Comparison of ENCODE assay signal across 10 cellular contexts in genomic region chr15:60584355-60585023, GRCh38.
DNase-seq lines count a peak whose midpoint lies in the region; ATAC-seq and TF ChIP-seq lines count a peak whose summit lies in the region.
"Had no signal": no experiment of that assay in that cellular context is flagged by ENCODE, and none has a peak within 500 bp of the region (broad histone marks: within the 10 kb centered on the region; RNA-seq: fewer than 3 reads in every experiment).

No MANE protein-coding gene starts in this region.

- H3K4me1 Mint-ChIP-seq in T-helper 1 cell treated with Interleukin-12 subunit alpha and Interleukin-12 subunit beta and Interleukin-4 antibody, amounts not matched to agents 30 μg/mL and 1 μg/mL, for 36 hours (ENCODE audit: low read depth): peaks cover 86% of the 10 kb centered on the region
- H3K4me1 Mint-ChIP-seq in endothelial cell (ENCODE audit: unreplicated experiment): peaks cover 8% of the 10 kb centered on the region

- intact Hi-C loops in lower lobe of right lung (cut with DNase I): loop anchor here (5.0 kb wide), 1 partner anchor 333 kb away; no protein-coding TSS in a partner anchor

- H3K4me1 ChIP-seq in lower lobe of right lung: peaks cover 52% of the 10 kb centered on the region

- peak overlapping the region; percentile 97 for H3K27ac Mint-ChIP-seq in T-helper 1 cell treated with Interleukin-12 subunit alpha and Interleukin-12 subunit beta and Interleukin-4 antibody, amounts not matched to agents 30 μg/mL and 1 μg/mL, for 36 hours
- H3K27ac Mint-ChIP-seq in endothelial cell (ENCODE audit: unreplicated experiment): no peak overlapping the region

- ATAC-seq in GM21447 (IDR thresholded peaks at IDR 0.05; ENCODE audit: unreplicated experiment) (peak; percentile 42), lower lobe of right lung (no peak)
- ATAC-seq: left cardiac atrium had no signal

- peak; percentile 81 for DNase-seq in GM12865 (ENCODE audit: low read depth)
- no peak for DNase-seq in lower lobe of right lung
- no peak for DNase-seq in HCEC 1CT
- no peak for DNase-seq in endothelial cell (ENCODE audit: low spot score)
- no peak for DNase-seq in COLO829 (ENCODE audit: low spot score)
- no peak for DNase-seq in DMS53 treated with DMSO at 0.1 percent for 48 hours (lab: John Stamatoyannopoulos, UW; ENCODE audit: unreplicated experiment)
- DNase-seq: DMS79, left cardiac atrium had no signal

- peak overlapping the region; percentile 5 for H3K27ac ChIP-seq in lower lobe of right lung

- no peaks in the 10 kb centered on the region for H3K27me3 ChIP-seq in lower lobe of right lung (ENCODE audit: low read depth)

- H3K4me3 ChIP-seq in GM12865 (ENCODE audit: low read depth, low read length) (peak overlapping the region; percentile 55), lower lobe of right lung (no peak overlapping the region)

- peak overlapping the region; percentile 76 for H3K4me3 Mint-ChIP-seq in T-helper 1 cell treated with Interleukin-12 subunit alpha and Interleukin-12 subunit beta and Interleukin-4 antibody, amounts not matched to agents 30 μg/mL and 1 μg/mL, for 36 hours
- H3K4me3 Mint-ChIP-seq in endothelial cell (ENCODE audit: unreplicated experiment): no peak overlapping the region

- no peaks in the 10 kb centered on the region for H3K36me3 ChIP-seq in lower lobe of right lung

- peaks cover 14% of the 10 kb centered on the region for H3K36me3 Mint-ChIP-seq in T-helper 1 cell treated with Interleukin-12 subunit alpha and Interleukin-12 subunit beta and Interleukin-4 antibody, amounts not matched to agents 30 μg/mL and 1 μg/mL, for 36 hours (ENCODE audit: low read depth)
- H3K36me3 Mint-ChIP-seq in endothelial cell (ENCODE audit: low read depth, unreplicated experiment): no peaks in the 10 kb centered on the region

- H3K9me3 Mint-ChIP-seq in T-helper 1 cell treated with Interleukin-12 subunit alpha and Interleukin-12 subunit beta and Interleukin-4 antibody, amounts not matched to agents 30 μg/mL and 1 μg/mL, for 36 hours: no peaks in the 10 kb centered on the region
- no peaks in the 10 kb centered on the region for H3K9me3 Mint-ChIP-seq in endothelial cell (ENCODE audit: unreplicated experiment)

- TF ChIP-seq CTCF in GM12865 (IDR thresholded peaks at IDR 0.05; ENCODE audit: insufficient read depth, low read depth, low read length, missing control alignments): no peak
- no peak for TF ChIP-seq CTCF in lower lobe of right lung (IDR thresholded peaks at IDR 0.05)
- TF ChIP-seq CTCF in endothelial cell (IDR thresholded peaks at IDR 0.05; ENCODE audit: unreplicated experiment): no peak

- no peaks in the 10 kb centered on the region for H3K9me3 ChIP-seq in lower lobe of right lung

- no peaks in the 10 kb centered on the region for H3K27me3 Mint-ChIP-seq in T-helper 1 cell treated with Interleukin-12 subunit alpha and Interleukin-12 subunit beta and Interleukin-4 antibody, amounts not matched to agents 30 μg/mL and 1 μg/mL, for 36 hours (ENCODE audit: low read depth)
- H3K27me3 Mint-ChIP-seq in endothelial cell (ENCODE audit: unreplicated experiment): no peaks in the 10 kb centered on the region
